2 cellular contexts compared by ENCODE assay signal in the genomic region with DNA sequence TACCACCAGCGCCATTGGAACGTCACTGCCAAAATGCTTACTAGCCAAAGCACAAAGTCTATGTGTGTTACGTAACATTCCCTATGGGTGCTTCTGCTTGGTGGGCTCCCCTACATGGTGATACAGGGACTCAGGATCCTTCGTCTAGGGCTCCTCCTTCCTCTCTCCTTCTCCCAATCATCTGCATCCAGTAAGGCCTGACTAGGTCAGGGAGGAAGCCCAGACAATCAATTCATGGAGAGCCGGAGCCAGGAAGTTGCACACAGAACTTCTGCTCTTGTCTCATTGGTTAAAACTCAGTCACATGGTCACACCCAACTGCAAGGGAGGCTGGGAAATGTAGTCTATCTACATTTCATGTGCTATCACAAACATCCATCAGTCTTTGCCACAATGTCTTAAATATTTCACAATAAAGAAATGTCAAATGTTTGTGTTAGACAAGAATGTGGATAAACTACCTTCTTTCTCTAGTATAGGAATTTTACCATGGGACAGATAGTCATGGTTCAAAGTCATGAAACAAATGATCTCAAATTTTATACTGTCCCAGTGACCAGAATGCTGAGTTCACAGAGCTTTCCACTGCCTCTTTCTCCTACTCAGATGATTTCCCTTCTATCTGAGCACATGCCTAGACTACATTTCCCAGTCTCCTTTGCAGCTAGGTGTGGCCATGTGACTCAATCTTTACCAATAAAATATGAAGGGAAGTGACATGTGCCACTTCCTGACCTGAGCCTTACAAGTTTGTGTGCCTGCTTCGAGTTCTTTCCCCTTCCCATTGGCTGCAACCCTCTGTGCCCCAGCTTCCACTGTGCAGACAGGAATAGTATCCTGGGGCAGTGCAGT.
A peak's percentile ranks its signal among the peaks of the same experiment; 100 is the strongest.
TF ChIP-seq lines count a peak whose summit lies in the region.

No MANE protein-coding gene starts in this region.

TF ChIP-seq in IMR-90, 13 proteins besides CTCF, POLR2A, EP300 and RAD21:
- no peak for TF ChIP-seq RCOR1 (IDR thresholded peaks at IDR 0.05; ENCODE audit: insufficient replicate concordance, low read length)
- no peak for TF ChIP-seq BHLHE40 (IDR thresholded peaks at IDR 0.05; ENCODE audit: low read depth, low read length)
- TF ChIP-seq, protein P1, sequence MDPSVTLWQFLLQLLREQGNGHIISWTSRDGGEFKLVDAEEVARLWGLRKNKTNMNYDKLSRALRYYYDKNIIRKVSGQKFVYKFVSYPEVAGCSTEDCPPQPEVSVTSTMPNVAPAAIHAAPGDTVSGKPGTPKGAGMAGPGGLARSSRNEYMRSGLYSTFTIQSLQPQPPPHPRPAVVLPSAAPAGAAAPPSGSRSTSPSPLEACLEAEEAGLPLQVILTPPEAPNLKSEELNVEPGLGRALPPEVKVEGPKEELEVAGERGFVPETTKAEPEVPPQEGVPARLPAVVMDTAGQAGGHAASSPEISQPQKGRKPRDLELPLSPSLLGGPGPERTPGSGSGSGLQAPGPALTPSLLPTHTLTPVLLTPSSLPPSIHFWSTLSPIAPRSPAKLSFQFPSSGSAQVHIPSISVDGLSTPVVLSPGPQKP (IDR thresholded peaks at IDR 0.05; ENCODE audit: borderline replicate concordance, low read depth, low read length), result no peak
- TF ChIP-seq, protein P2, sequence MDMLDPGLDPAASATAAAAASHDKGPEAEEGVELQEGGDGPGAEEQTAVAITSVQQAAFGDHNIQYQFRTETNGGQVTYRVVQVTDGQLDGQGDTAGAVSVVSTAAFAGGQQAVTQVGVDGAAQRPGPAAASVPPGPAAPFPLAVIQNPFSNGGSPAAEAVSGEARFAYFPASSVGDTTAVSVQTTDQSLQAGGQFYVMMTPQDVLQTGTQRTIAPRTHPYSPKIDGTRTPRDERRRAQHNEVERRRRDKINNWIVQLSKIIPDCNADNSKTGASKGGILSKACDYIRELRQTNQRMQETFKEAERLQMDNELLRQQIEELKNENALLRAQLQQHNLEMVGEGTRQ (IDR thresholded peaks at IDR 0.05; ENCODE audit: low read depth, low read length), result peak; percentile 93
- TF ChIP-seq MAFK (IDR thresholded peaks at IDR 0.05; ENCODE audit: low read depth, low read length), result no peak
- TF ChIP-seq SMC3 (IDR thresholded peaks at IDR 0.05; ENCODE audit: low read depth, low read length), result no peak
- no peak for TF ChIP-seq FOS (IDR thresholded peaks at IDR 0.05; ENCODE audit: low read depth, low read length)
- TF ChIP-seq NFE2L2 (IDR thresholded peaks at IDR 0.05; ENCODE audit: low read depth, low read length), result no peak
- TF ChIP-seq CHD1 (IDR thresholded peaks at IDR 0.05; ENCODE audit: low read depth, low read length), result no peak
- no peak for TF ChIP-seq RFX5 (IDR thresholded peaks at IDR 0.05; ENCODE audit: low read depth, low read length)
- no peak for TF ChIP-seq MAZ (IDR thresholded peaks at IDR 0.05; ENCODE audit: borderline replicate concordance, low read depth, low read length)
- no peak for TF ChIP-seq MXI1 (IDR thresholded peaks at IDR 0.05; ENCODE audit: borderline replicate concordance, low read depth, low read length)
- peak; percentile 71 for TF ChIP-seq CEBPB (IDR thresholded peaks at IDR 0.05; ENCODE audit: low read depth, low read length)

TF ChIP-seq in HepG2, 621 proteins besides CTCF, POLR2A, EP300 and RAD21 (continues in another document):
- TF ChIP-seq RARG (CRISPR knock-in tag; IDR thresholded peaks at IDR 0.05; ENCODE audit: low read depth) (no peak), KAT8 (CRISPR knock-in tag; IDR thresholded peaks at IDR 0.05) (peak; percentile 82), HOXA3 (CRISPR knock-in tag; IDR thresholded peaks at IDR 0.05) (peak; percentile 66), TARDBP (CRISPR knock-in tag; IDR thresholded peaks at IDR 0.05) (peak; percentile 45; the same call in 1 of the 2 replicates), ZFYVE20 (CRISPR knock-in tag; IDR thresholded peaks at IDR 0.05; ENCODE audit: borderline replicate concordance, low read depth) (no peak), MAFF (IDR thresholded peaks at IDR 0.05; ENCODE audit: low read depth, low read length) (peak; percentile 51; the same call in 1 of the 2 replicates), SIX4 (CRISPR knock-in tag; IDR thresholded peaks at IDR 0.05) (no peak), CREM (IDR thresholded peaks at IDR 0.05) (peak; percentile 83), CREM (CRISPR knock-in tag; IDR thresholded peaks at IDR 0.05) (no peak), PITX1 (CRISPR knock-in tag; IDR thresholded peaks at IDR 0.05) (peak; percentile 37; the same call in 1 of the 2 replicates), CBFB (CRISPR knock-in tag; IDR thresholded peaks at IDR 0.05) (peak; percentile 76; the same call in 1 of the 2 replicates), TGIF2 (CRISPR knock-in tag; IDR thresholded peaks at IDR 0.05) (no peak), KDM3A (CRISPR knock-in tag; IDR thresholded peaks at IDR 0.05; ENCODE audit: low read depth) (0 out of 2 replicates have a peak, but pooled peaks have one; percentile 34), YY1 (IDR thresholded peaks at IDR 0.05; ENCODE audit: insufficient read depth, insufficient replicate concordance, low read depth, low read length) (no peak), ZNF160 (CRISPR knock-in tag; IDR thresholded peaks at IDR 0.05) (no peak), EHMT2 (IDR thresholded peaks at IDR 0.05; ENCODE audit: borderline replicate concordance, low read depth, low read length) (peak; percentile 94; the same call in 1 of the 2 replicates), ZMAT3 (CRISPR knock-in tag; conservative IDR thresholded peaks at IDR 0.05) (0 out of 2 replicates have a peak, but pooled peaks have one; percentile 31), CREB1 (IDR thresholded peaks at IDR 0.05) (peak; percentile 67), CREB1 (CRISPR knock-in tag; IDR thresholded peaks at IDR 0.05) (peak; percentile 79; the same call in 1 of the 2 replicates), HNF4G (IDR thresholded peaks at IDR 0.05; ENCODE audit: borderline replicate concordance, low read depth, low read length) (peak; percentile 85), HNF4G (CRISPR knock-in tag; IDR thresholded peaks at IDR 0.05; ENCODE audit: borderline replicate concordance, low read depth) (peak; percentile 61; the same call in 1 of the 2 replicates), RXRA (CRISPR knock-in tag; IDR thresholded peaks at IDR 0.05) (no peak), ERF (CRISPR knock-in tag; IDR thresholded peaks at IDR 0.05) (0 out of 2 replicates have a peak, but pooled peaks have one; percentile 39), ZNF256 (CRISPR knock-in tag; conservative IDR thresholded peaks at IDR 0.05) (no peak), ONECUT2 (CRISPR knock-in tag; IDR thresholded peaks at IDR 0.05) (peak; percentile 81), MXD4 (CRISPR knock-in tag; IDR thresholded peaks at IDR 0.05) (peak; percentile 32; the same call in 1 of the 2 replicates), MIER3 (CRISPR knock-in tag; IDR thresholded peaks at IDR 0.05; ENCODE audit: borderline replicate concordance) (peak; percentile 55; the same call in 1 of the 2 replicates), PHF20 (CRISPR knock-in tag; IDR thresholded peaks at IDR 0.05) (peak; percentile 62), HCFC1 (IDR thresholded peaks at IDR 0.05; ENCODE audit: low read depth, low read length) (peak; percentile 91), ZNF350 (CRISPR knock-in tag; IDR thresholded peaks at IDR 0.05; ENCODE audit: borderline replicate concordance, low read depth) (peak; percentile 59), KDM4B (CRISPR knock-in tag; IDR thresholded peaks at IDR 0.05) (0 out of 2 replicates have a peak, but pooled peaks have one; percentile 24), SP1 (IDR thresholded peaks at IDR 0.05) (no peak), SP1 (CRISPR knock-in tag; IDR thresholded peaks at IDR 0.05) (peak; percentile 9; the same call in 1 of the 2 replicates), NFIB (CRISPR knock-in tag; IDR thresholded peaks at IDR 0.05; ENCODE audit: borderline replicate concordance) (no peak)
- TF ChIP-seq, protein P3, sequence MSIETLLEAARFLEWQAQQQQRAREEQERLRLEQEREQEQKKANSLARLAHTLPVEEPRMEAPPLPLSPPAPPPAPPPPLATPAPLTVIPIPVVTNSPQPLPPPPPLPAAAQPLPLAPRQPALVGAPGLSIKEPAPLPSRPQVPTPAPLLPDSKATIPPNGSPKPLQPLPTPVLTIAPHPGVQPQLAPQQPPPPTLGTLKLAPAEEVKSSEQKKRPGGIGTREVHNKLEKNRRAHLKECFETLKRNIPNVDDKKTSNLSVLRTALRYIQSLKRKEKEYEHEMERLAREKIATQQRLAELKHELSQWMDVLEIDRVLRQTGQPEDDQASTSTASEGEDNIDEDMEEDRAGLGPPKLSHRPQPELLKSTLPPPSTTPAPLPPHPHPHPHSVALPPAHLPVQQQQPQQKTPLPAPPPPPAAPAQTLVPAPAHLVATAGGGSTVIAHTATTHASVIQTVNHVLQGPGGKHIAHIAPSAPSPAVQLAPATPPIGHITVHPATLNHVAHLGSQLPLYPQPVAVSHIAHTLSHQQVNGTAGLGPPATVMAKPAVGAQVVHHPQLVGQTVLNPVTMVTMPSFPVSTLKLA (IDR thresholded peaks at IDR 0.05), result peak; percentile 89
- TF ChIP-seq, protein P4, sequence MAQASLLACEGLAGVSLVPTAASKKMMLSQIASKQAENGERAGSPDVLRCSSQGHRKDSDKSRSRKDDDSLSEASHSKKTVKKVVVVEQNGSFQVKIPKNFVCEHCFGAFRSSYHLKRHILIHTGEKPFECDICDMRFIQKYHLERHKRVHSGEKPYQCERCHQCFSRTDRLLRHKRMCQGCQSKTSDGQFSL (CRISPR knock-in tag; IDR thresholded peaks at IDR 0.05), result peak; percentile 63; the same call in 1 of the 2 replicates
- TF ChIP-seq, protein P5, sequence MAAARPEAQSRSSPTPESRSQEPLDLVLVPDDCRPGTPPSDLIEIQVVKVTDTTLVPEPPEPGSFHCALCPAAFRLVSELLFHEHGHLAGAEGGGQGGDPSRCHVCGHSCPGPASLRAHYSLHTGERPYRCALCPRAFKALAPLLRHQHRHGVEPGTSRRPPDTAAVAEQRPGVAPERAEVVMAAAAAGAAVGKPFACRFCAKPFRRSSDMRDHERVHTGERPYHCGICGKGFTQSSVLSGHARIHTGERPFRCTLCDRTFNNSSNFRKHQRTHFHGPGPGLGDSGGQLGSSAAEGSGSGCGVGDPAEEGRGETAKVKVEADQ (CRISPR knock-in tag; IDR thresholded peaks at IDR 0.05; ENCODE audit: borderline replicate concordance), result no peak
- TF ChIP-seq, protein P6, sequence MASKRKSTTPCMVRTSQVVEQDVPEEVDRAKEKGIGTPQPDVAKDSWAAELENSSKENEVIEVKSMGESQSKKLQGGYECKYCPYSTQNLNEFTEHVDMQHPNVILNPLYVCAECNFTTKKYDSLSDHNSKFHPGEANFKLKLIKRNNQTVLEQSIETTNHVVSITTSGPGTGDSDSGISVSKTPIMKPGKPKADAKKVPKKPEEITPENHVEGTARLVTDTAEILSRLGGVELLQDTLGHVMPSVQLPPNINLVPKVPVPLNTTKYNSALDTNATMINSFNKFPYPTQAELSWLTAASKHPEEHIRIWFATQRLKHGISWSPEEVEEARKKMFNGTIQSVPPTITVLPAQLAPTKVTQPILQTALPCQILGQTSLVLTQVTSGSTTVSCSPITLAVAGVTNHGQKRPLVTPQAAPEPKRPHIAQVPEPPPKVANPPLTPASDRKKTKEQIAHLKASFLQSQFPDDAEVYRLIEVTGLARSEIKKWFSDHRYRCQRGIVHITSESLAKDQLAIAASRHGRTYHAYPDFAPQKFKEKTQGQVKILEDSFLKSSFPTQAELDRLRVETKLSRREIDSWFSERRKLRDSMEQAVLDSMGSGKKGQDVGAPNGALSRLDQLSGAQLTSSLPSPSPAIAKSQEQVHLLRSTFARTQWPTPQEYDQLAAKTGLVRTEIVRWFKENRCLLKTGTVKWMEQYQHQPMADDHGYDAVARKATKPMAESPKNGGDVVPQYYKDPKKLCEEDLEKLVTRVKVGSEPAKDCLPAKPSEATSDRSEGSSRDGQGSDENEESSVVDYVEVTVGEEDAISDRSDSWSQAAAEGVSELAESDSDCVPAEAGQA (IDR thresholded peaks at IDR 0.05; ENCODE audit: low read depth), result no peak
- TF ChIP-seq, protein P6 (CRISPR knock-in tag; IDR thresholded peaks at IDR 0.05; ENCODE audit: borderline replicate concordance), result no peak
- TF ChIP-seq, protein P7, sequence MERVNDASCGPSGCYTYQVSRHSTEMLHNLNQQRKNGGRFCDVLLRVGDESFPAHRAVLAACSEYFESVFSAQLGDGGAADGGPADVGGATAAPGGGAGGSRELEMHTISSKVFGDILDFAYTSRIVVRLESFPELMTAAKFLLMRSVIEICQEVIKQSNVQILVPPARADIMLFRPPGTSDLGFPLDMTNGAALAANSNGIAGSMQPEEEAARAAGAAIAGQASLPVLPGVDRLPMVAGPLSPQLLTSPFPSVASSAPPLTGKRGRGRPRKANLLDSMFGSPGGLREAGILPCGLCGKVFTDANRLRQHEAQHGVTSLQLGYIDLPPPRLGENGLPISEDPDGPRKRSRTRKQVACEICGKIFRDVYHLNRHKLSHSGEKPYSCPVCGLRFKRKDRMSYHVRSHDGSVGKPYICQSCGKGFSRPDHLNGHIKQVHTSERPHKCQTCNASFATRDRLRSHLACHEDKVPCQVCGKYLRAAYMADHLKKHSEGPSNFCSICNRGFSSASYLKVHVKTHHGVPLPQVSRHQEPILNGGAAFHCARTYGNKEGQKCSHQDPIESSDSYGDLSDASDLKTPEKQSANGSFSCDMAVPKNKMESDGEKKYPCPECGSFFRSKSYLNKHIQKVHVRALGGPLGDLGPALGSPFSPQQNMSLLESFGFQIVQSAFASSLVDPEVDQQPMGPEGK (CRISPR knock-in tag; IDR thresholded peaks at IDR 0.05), result peak; percentile 59
